1 cellular context compared by ENCODE assay signal in the genomic region with DNA sequence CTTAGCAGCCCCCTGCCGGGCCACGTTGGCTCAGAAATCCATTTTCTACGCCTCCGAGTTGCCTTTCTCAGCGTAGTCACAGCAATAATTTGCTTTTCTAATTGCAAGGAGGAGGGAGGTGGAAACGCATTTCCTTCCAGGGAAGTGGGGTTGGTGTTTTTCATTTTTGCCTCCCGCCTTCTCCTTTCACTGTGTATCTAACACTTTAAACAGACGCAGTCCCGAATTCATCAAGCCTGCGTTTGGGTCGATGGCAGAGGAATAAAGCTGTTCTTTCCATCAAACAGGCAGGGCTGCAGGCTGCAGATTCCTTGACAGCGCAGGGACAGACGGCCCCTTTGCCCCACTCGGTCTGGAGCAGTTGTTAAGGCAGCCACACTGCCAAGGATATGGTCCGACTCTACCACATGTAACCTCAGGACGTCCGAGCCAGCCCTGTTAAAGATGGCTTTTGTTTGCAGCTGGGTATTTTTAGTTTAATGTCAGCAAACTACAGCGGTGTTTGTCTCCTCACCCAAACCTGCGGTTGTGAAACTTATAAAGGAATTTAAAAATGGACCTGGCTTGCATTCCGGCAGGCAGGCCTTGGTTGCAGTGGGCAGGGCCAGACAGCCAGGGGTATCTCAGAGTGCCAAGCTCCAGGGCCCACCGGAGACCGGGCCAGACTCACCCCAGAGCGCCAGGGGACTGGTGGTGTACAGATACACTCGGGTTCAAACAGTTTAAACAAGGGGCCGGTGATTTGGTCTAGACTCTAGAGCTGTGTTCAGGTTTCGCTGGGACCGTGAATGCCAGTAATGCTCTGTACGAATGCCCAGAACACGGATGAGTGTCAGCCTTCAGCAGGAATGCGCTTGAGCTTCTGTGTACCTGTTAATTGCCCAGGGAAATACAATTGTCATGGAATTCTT.
TF ChIP-seq lines count a peak whose summit lies in the region.

No MANE protein-coding gene starts in this region.

TF ChIP-seq in K562, 482 proteins besides CTCF, POLR2A, EP300 and RAD21 (continued from another document and continues in another):
- TF ChIP-seq TFE3 (CRISPR knock-in tag; IDR thresholded peaks at IDR 0.05) (no peak), RERE (CRISPR knock-in tag; IDR thresholded peaks at IDR 0.05; ENCODE audit: borderline replicate concordance) (no peak), U2AF1 (optimal IDR thresholded peaks at IDR 0.05; ENCODE audit: low read depth, low read length) (no peak), ZNF253 (CRISPR knock-in tag; conservative IDR thresholded peaks at IDR 0.05) (no peak), MIER1 (IDR thresholded peaks at IDR 0.05; ENCODE audit: low read depth) (no peak), ZNF121 (CRISPR knock-in tag; conservative IDR thresholded peaks at IDR 0.05) (no peak), ID3 (CRISPR knock-in tag; IDR thresholded peaks at IDR 0.05) (no peak), ID3 (tag; IDR thresholded peaks at IDR 0.05) (peak; percentile 43; the same call in 1 of the 2 replicates), ZBTB1 (CRISPR knock-in tag; IDR thresholded peaks at IDR 0.05; ENCODE audit: borderline replicate concordance, low read depth) (no peak), GTF2A2 (tag; IDR thresholded peaks at IDR 0.05) (no peak), CHD2 (IDR thresholded peaks at IDR 0.05; ENCODE audit: low read depth, low read length) (no peak), BRD9 (IDR thresholded peaks at IDR 0.05; ENCODE audit: low read depth, partially characterized antibody) (peak; percentile 34), NBN (IDR thresholded peaks at IDR 0.05; ENCODE audit: low read depth) (no peak), NFXL1 (CRISPR knock-in tag; IDR thresholded peaks at IDR 0.05) (no peak), ZNF316 (IDR thresholded peaks at IDR 0.05) (no peak), MYC (IDR thresholded peaks at IDR 0.05; ENCODE audit: low read depth, low read length) (no peak), MYC (CRISPR knock-in tag; IDR thresholded peaks at IDR 0.05; ENCODE audit: borderline replicate concordance, low read depth) (no peak), ZKSCAN8 (CRISPR knock-in tag; IDR thresholded peaks at IDR 0.05) (no peak), TCF3 (CRISPR knock-in tag; IDR thresholded peaks at IDR 0.05) (no peak), ESRRA (IDR thresholded peaks at IDR 0.05; ENCODE audit: borderline replicate concordance, low read depth) (no peak), CXXC5 (CRISPR knock-in tag; IDR thresholded peaks at IDR 0.05) (no peak), CHD1 (IDR thresholded peaks at IDR 0.05; ENCODE audit: low read length) (peak; percentile 53), ZNF445 (CRISPR knock-in tag; IDR thresholded peaks at IDR 0.05; ENCODE audit: low read depth) (no peak), ZNF655 (CRISPR knock-in tag; IDR thresholded peaks at IDR 0.05) (no peak), SOX6 (IDR thresholded peaks at IDR 0.05) (no peak)
- TF ChIP-seq, protein P1, sequence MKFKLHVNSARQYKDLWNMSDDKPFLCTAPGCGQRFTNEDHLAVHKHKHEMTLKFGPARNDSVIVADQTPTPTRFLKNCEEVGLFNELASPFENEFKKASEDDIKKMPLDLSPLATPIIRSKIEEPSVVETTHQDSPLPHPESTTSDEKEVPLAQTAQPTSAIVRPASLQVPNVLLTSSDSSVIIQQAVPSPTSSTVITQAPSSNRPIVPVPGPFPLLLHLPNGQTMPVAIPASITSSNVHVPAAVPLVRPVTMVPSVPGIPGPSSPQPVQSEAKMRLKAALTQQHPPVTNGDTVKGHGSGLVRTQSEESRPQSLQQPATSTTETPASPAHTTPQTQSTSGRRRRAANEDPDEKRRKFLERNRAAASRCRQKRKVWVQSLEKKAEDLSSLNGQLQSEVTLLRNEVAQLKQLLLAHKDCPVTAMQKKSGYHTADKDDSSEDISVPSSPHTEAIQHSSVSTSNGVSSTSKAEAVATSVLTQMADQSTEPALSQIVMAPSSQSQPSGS (CRISPR knock-in tag; IDR thresholded peaks at IDR 0.05): no peak
- TF ChIP-seq, protein P2, sequence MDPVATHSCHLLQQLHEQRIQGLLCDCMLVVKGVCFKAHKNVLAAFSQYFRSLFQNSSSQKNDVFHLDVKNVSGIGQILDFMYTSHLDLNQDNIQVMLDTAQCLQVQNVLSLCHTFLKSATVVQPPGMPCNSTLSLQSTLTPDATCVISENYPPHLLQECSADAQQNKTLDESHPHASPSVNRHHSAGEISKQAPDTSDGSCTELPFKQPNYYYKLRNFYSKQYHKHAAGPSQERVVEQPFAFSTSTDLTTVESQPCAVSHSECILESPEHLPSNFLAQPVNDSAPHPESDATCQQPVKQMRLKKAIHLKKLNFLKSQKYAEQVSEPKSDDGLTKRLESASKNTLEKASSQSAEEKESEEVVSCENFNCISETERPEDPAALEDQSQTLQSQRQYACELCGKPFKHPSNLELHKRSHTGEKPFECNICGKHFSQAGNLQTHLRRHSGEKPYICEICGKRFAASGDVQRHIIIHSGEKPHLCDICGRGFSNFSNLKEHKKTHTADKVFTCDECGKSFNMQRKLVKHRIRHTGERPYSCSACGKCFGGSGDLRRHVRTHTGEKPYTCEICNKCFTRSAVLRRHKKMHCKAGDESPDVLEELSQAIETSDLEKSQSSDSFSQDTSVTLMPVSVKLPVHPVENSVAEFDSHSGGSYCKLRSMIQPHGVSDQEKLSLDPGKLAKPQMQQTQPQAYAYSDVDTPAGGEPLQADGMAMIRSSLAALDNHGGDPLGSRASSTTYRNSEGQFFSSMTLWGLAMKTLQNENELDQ (CRISPR knock-in tag; IDR thresholded peaks at IDR 0.05; ENCODE audit: borderline replicate concordance): no peak
- TF ChIP-seq, protein P3, sequence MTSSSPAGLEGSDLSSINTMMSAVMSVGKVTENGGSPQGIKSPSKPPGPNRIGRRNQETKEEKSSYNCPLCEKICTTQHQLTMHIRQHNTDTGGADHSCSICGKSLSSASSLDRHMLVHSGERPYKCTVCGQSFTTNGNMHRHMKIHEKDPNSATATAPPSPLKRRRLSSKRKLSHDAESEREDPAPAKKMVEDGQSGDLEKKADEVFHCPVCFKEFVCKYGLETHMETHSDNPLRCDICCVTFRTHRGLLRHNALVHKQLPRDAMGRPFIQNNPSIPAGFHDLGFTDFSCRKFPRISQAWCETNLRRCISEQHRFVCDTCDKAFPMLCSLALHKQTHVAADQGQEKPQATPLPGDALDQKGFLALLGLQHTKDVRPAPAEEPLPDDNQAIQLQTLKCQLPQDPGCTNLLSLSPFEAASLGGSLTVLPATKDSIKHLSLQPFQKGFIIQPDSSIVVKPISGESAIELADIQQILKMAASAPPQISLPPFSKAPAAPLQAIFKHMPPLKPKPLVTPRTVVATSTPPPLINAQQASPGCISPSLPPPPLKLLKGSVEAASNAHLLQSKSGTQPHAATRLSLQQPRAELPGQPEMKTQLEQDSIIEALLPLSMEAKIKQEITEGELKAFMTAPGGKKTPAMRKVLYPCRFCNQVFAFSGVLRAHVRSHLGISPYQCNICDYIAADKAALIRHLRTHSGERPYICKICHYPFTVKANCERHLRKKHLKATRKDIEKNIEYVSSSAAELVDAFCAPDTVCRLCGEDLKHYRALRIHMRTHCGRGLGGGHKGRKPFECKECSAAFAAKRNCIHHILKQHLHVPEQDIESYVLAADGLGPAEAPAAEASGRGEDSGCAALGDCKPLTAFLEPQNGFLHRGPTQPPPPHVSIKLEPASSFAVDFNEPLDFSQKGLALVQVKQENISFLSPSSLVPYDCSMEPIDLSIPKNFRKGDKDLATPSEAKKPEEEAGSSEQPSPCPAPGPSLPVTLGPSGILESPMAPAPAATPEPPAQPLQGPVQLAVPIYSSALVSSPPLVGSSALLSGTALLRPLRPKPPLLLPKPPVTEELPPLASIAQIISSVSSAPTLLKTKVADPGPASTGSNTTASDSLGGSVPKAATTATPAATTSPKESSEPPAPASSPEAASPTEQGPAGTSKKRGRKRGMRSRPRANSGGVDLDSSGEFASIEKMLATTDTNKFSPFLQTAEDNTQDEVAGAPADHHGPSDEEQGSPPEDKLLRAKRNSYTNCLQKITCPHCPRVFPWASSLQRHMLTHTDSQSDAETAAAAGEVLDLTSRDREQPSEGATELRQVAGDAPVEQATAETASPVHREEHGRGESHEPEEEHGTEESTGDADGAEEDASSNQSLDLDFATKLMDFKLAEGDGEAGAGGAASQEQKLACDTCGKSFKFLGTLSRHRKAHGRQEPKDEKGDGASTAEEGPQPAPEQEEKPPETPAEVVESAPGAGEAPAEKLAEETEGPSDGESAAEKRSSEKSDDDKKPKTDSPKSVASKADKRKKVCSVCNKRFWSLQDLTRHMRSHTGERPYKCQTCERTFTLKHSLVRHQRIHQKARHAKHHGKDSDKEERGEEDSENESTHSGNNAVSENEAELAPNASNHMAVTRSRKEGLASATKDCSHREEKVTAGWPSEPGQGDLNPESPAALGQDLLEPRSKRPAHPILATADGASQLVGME (CRISPR knock-in tag; IDR thresholded peaks at IDR 0.05): no peak
- TF ChIP-seq, protein P4, sequence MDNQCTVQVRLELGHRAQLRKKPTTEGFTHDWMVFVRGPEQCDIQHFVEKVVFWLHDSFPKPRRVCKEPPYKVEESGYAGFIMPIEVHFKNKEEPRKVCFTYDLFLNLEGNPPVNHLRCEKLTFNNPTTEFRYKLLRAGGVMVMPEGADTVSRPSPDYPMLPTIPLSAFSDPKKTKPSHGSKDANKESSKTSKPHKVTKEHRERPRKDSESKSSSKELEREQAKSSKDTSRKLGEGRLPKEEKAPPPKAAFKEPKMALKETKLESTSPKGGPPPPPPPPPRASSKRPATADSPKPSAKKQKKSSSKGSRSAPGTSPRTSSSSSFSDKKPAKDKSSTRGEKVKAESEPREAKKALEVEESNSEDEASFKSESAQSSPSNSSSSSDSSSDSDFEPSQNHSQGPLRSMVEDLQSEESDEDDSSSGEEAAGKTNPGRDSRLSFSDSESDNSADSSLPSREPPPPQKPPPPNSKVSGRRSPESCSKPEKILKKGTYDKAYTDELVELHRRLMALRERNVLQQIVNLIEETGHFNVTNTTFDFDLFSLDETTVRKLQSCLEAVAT (IDR thresholded peaks at IDR 0.05): 0 out of 4 replicates have a peak, but pooled peaks of 1 of the 2 experiments have one; percentile 22
